8 cellular contexts compared by ENCODE assay signal in the genomic region with DNA sequence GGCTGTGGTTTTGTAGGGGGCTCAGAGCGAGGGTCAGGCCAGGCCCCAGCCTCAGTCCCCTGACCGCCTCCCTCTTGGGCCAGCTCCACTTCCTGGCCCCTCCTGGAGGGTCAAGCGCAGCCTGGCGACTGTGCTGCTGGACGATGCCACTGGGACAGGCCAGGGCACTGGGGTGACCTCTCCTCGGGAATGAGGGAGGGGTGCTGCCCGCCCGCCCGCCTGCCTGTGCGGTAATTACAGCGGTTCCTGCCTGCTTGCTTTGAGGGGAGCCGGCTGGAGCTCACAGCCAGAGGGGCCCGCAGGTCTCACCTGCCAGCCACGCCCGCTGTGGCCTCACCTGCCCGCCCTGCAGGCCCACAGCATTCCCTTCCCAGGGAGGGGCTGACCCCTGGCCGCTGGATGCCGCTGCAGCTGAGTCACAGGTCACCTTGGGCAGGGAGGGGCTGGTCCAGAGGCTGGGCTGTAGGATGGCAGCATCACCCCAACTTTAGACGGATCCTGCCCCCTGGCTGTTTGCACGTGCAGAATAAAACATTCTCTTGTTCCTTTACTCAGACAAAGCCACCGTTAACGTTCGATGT.
DNase-seq lines count a peak whose midpoint lies in the region; ATAC-seq and TF ChIP-seq lines count a peak whose summit lies in the region.

No MANE protein-coding gene starts in this region.

- H3K4me3 ChIP-seq in GM12864 (ENCODE audit: low read depth, low read length) (no peak overlapping the region), SK-N-SH (ENCODE audit: low read depth in 2 of 2, low read length in 1 of 2) (no peak overlapping the region)

- peaks cover 9 to 27% of the 10 kb centered on the region in 2 experiments; a peak in 2 of 4 replicates for H3K4me1 ChIP-seq in SK-N-SH (ENCODE audit: control insufficient read depth in 1 of 2, insufficient read depth in 2 of 2, low read depth in 1 of 2, low read length in 1 of 2)

- DNase-seq in AG08395 (ENCODE audit: low spot score) (peak; percentile 52), GM12864 (ENCODE audit: low read depth) (no peak), SK-N-SH (no peak), iPS-NIHi7 (ENCODE audit: extremely low spot score) (peak; percentile 86), NCI-H2227 (lab: John Stamatoyannopoulos, UW; ENCODE audit: unreplicated experiment) (no peak)

- 68% methylated on average over 15 of the region's 23 CpGs for WGBS in SK-N-SH (ENCODE audit: low lambda C conversion rate)

- no peak for ATAC-seq in GM18511 (IDR thresholded peaks at IDR 0.05; ENCODE audit: unreplicated experiment)
- ATAC-seq in HG02588 (IDR thresholded peaks at IDR 0.05; ENCODE audit: unreplicated experiment), result no peak
- no peak for ATAC-seq in HG02884 (IDR thresholded peaks at IDR 0.05; ENCODE audit: unreplicated experiment)

- TF ChIP-seq RAD21 in SK-N-SH (IDR thresholded peaks at IDR 0.05; ENCODE audit: low read length), result peak; percentile 58

- no peak overlapping the region for H3K27ac ChIP-seq in SK-N-SH (ENCODE audit: low read depth in 2 of 2, low read length in 1 of 2)

- no peak overlapping the region for H2AFZ ChIP-seq in SK-N-SH (ENCODE audit: low read depth)

- H3K9me3 ChIP-seq in SK-N-SH, result no peaks in the 10 kb centered on the region

- H3F3A ChIP-seq in SK-N-SH (replicated peaks; ENCODE audit: insufficient read depth), result no peaks in the 10 kb centered on the region

- H4K20me1 ChIP-seq in SK-N-SH (ENCODE audit: insufficient read depth), result no peaks in the 10 kb centered on the region

- POLR2A ChIA-PET in SK-N-SH (lab: Yijun Ruan, JAX), result no interaction called here

- CTCF ChIA-PET in SK-N-SH (lab: Yijun Ruan, JAX), result interaction anchor here (0.6 to 14.1 kb wide), 13 partner anchors 8 to 173 kb away, joined by 3 to 182 read pairs (median 4); partner anchors contain the start of genes CBX4 and CBX8

- no peak overlapping the region for H3K9ac ChIP-seq in SK-N-SH

- peak; percentile 27 for TF ChIP-seq CTCF in GM12864 (IDR thresholded peaks at IDR 0.05; ENCODE audit: low read depth, low read length, missing control alignments)
- TF ChIP-seq CTCF in SK-N-SH (IDR thresholded peaks at IDR 0.05), result peak; percentile 35

- no peak for TF ChIP-seq EP300 in SK-N-SH (IDR thresholded peaks at IDR 0.05; ENCODE audit: borderline replicate concordance in 1 of 2, low read depth in 1 of 2, low read length in 1 of 2)

- H3K79me2 ChIP-seq in SK-N-SH (ENCODE audit: insufficient read depth), result no peaks in the 10 kb centered on the region

- H3K9me2 ChIP-seq in SK-N-SH, result no peaks in the 10 kb centered on the region

- no peaks in the 10 kb centered on the region for H3K36me3 ChIP-seq in SK-N-SH (replicated peaks in 1 of 2; ENCODE audit: control insufficient read depth in 1 of 2, insufficient read depth in 2 of 2, low read length in 1 of 2)

- no peak overlapping the region for H3K4me2 ChIP-seq in SK-N-SH

- H3K27me3 ChIP-seq in SK-N-SH (ENCODE audit: insufficient read depth), result no peaks in the 10 kb centered on the region

TF ChIP-seq in SK-N-SH, 30 proteins besides CTCF, POLR2A, EP300 and RAD21:
- TF ChIP-seq POLR2AphosphoS5 (IDR thresholded peaks at IDR 0.05; ENCODE audit: low read depth, low read length) (no peak), SMC3 (IDR thresholded peaks at IDR 0.05; ENCODE audit: low read depth, low read length) (peak; percentile 38; the same call in 1 of the 2 replicates)

Comparison
In these comparisons a context has a peak if more than half of its experiments do, and no peak if none do; other contexts are left out.
1. DNase-seq: peak in AG08395 (single experiment) and iPS-NIHi7 (single experiment); none in GM12864 (single experiment), SK-N-SH (single experiment) and NCI-H2227 (single experiment).